In the genomic region with DNA sequence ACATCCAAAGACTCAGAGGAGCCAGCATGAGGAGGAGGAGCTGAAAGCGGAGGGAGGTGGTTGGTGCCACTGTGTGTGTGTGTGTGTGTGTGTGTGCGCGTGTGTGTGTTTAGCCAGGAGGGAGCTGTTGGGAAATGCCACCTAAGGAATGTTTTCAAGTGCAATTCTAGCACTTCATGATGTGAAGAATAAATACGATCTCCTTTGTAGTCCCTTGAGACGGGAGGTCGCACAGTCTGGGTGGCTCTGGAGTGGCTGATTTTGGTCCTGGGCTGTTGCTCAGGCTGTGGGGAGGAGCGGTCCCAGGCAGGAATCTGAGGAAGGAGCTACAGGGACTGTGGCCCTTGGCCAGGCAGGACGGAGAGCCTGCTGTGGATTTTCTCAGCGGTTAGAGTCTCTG, we compare ENCODE assay signal across 17 cellular contexts.
A peak's percentile ranks its signal among the peaks of the same experiment; 100 is the strongest.
DNase-seq lines count a peak whose midpoint lies in the region; ATAC-seq and TF ChIP-seq lines count a peak whose summit lies in the region.
"Had no signal": no experiment of that assay in that cellular context is flagged by ENCODE, and none has a peak within 500 bp of the region (broad histone marks: within the 10 kb centered on the region; RNA-seq: fewer than 3 reads in every experiment).

No MANE protein-coding gene starts in this region.

- H3K27me3 Mint-ChIP-seq in endothelial cell (ENCODE audit: unreplicated experiment): no peaks in the 10 kb centered on the region
- H3K27me3 Mint-ChIP-seq in neural crest cell (ENCODE audit: low read depth): no peaks in the 10 kb centered on the region
- peaks cover 2% of the 10 kb centered on the region for H3K27me3 Mint-ChIP-seq in endodermal cell (ENCODE audit: insufficient read depth)

- H3K27ac ChIP-seq in left ventricle myocardium inferior (replicated peaks): peak overlapping the region; percentile 66
- H3K27ac ChIP-seq in endodermal cell (ENCODE audit: low read depth, low read length): no peak overlapping the region
- H3K27ac ChIP-seq: C4-2B had no signal

- no peak overlapping the region for H3K4me3 ChIP-seq in left ventricle myocardium inferior
- H3K4me3 ChIP-seq in endodermal cell (ENCODE audit: low read length): no peak overlapping the region
- H3K4me3 ChIP-seq: GM12878 had no signal

- H3K36me3 ChIP-seq in left ventricle myocardium inferior (no peaks in the 10 kb centered on the region), endodermal cell (ENCODE audit: control insufficient read depth, insufficient read depth, low read length) (no peaks in the 10 kb centered on the region)

- no peak overlapping the region for H3K9ac ChIP-seq in endodermal cell (ENCODE audit: extremely low read depth, low read length, poor library complexity, severe bottlenecking)

- H3K4me3 Mint-ChIP-seq in endothelial cell (ENCODE audit: unreplicated experiment) (peak overlapping the region; percentile 8), neural crest cell (no peak overlapping the region), endodermal cell (no peak overlapping the region)

- H3K36me3 Mint-ChIP-seq in endothelial cell (ENCODE audit: low read depth, unreplicated experiment): peaks cover 4% of the 10 kb centered on the region
- H3K36me3 Mint-ChIP-seq in neural crest cell (ENCODE audit: low read depth): peaks cover 9% of the 10 kb centered on the region
- no peaks in the 10 kb centered on the region for H3K36me3 Mint-ChIP-seq in endodermal cell (ENCODE audit: low read depth)

- DNase-seq in left ventricle myocardium inferior (no peak), Right ventricle myocardium superior (no peak), endothelial cell (ENCODE audit: low spot score) (no peak), neural crest cell (ENCODE audit: low read depth, low spot score) (no peak), SIG-M5 treated with dmso at 0.1 percent for 504 hours (lab: John Stamatoyannopoulos, UW; ENCODE audit: unreplicated experiment) (no peak), NCI-H1417 treated with DMSO at 0.1 percent for 48 hours (lab: John Stamatoyannopoulos, UW) (no peak), endodermal cell (no peak), DMS153 treated with DMSO at 0.1 percent for 48 hours (lab: John Stamatoyannopoulos, UW; ENCODE audit: unreplicated experiment) (no peak)
- DNase-seq: Karpas-422, NCI-H1436, NCI-H2029 treated with DMSO at 0.1 percent for 48 hours, NCI-H2227 treated with DMSO at 0.1 percent for 48 hours, NCI-H526 treated with DMSO at 0.1 percent for 48 hours, RPMI8226 had no signal

- TF ChIP-seq CTCF in left ventricle myocardium inferior (IDR thresholded peaks at IDR 0.05; ENCODE audit: borderline replicate concordance) (no peak), endothelial cell (IDR thresholded peaks at IDR 0.05; ENCODE audit: unreplicated experiment) (no peak), neural crest cell (conservative IDR thresholded peaks at IDR 0.05) (no peak), endodermal cell (conservative IDR thresholded peaks at IDR 0.05) (no peak)

- H3K27me3 ChIP-seq in left ventricle myocardium inferior (ENCODE audit: low read depth) (no peaks in the 10 kb centered on the region), endodermal cell (ENCODE audit: control insufficient read depth, insufficient read depth, low read length, poor library complexity, severe bottlenecking) (no peaks in the 10 kb centered on the region)

- ATAC-seq in Right ventricle myocardium superior (ENCODE audit: poor library complexity): no peak
- ATAC-seq: GM12878, HCT116 had no signal

- H3K4me1 Mint-ChIP-seq in endothelial cell (ENCODE audit: unreplicated experiment) (no peaks in the 10 kb centered on the region), neural crest cell (peaks cover 9% of the 10 kb centered on the region), endodermal cell (no peaks in the 10 kb centered on the region)

- H3K4me1 ChIP-seq in left ventricle myocardium inferior: peaks cover 52% of the 10 kb centered on the region
- no peaks in the 10 kb centered on the region for H3K4me1 ChIP-seq in endodermal cell (ENCODE audit: control insufficient read depth, insufficient read depth, low read length)

- H3K9me3 ChIP-seq in left ventricle myocardium inferior (replicated peaks) (peaks cover 3% of the 10 kb centered on the region), endodermal cell (ENCODE audit: control insufficient read depth, low read length) (peaks cover 4% of the 10 kb centered on the region)

- intact Hi-C loops in left ventricle myocardium inferior (cut with micrococcal nuclease) (no loop called here), Right ventricle myocardium superior (cut with DNase I) (no loop called here)

- H3K9me3 Mint-ChIP-seq in endothelial cell (ENCODE audit: unreplicated experiment) (no peaks in the 10 kb centered on the region), neural crest cell (peaks cover 15% of the 10 kb centered on the region), endodermal cell (peaks cover 8% of the 10 kb centered on the region)

- H3K27ac Mint-ChIP-seq in endothelial cell (ENCODE audit: unreplicated experiment) (no peak overlapping the region), neural crest cell (ENCODE audit: unreplicated experiment) (peak overlapping the region; percentile 66), endodermal cell (no peak overlapping the region)

- 85 to 86% methylated on average over 4 to 9 of the region's 9 CpGs for WGBS in endodermal cell (ENCODE audit: insufficient coverage in 1 of 2, insufficient read length in 1 of 2), 2 experiments
